ENCODE assay signal across 8 cellular contexts in the genomic region with DNA sequence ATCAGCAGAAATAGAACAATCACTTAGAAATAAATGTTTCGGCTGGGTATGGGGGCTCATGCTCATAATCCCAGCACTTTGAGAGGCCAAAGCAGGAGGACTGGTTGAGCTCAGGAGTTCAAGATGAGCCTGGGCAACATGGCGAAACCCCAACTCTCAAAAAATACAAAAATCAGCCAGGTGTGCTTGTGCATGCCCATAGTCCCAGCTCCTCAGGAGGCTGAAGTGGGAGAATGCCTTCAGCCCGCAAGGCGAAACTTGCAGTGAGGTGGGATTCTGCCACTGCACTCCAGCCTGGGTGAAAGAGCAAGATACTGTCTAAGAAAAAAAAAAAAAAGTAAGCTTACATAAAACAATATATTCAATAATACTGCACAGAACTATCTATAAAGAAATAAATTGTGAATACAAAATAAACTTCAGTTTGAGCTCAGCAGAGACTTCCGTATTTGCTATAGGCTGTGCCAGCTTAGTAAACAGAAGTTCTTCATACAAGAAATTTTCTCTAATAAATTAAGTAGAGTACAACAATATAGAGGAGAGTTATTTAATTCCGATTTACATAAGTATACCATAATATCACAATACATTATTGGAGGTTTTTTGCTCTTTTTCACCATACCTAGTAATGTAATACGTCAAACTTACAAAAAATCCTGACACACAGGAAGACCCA. TPM values are rescaled to one million over a fixed set of nuclear protein-coding genes. Genes with fewer than 3 reads are reported as not detected.
DNase-seq lines count a peak whose midpoint lies in the region; ATAC-seq, FAIRE-seq and TF ChIP-seq lines count a peak whose summit lies in the region.
"Had no signal": no experiment of that assay in that cellular context is flagged by ENCODE, and none has a peak within 500 bp of the region (broad histone marks: within the 10 kb centered on the region; RNA-seq: fewer than 3 reads in every experiment).

No MANE protein-coding gene starts in this region.

- H3K4me3 ChIP-seq in brain microvascular endothelial cell (ENCODE audit: low read depth, low read length) (no peak overlapping the region), sigmoid colon (no peak overlapping the region)

- TF ChIP-seq EP300 in sigmoid colon (IDR thresholded peaks at IDR 0.05) = no peak

- intact Hi-C loops in sigmoid colon (cut with DNase I) = no loop called here

- no peaks in the 10 kb centered on the region for H3K36me3 ChIP-seq in brain microvascular endothelial cell (replicated peaks)
- peaks cover 0 to 4% (median 1%) of the 10 kb centered on the region in 4 donors for H3K36me3 ChIP-seq in sigmoid colon

- 65 to 67% methylated on average over 7 of the region's 7 CpGs for WGBS in sigmoid colon, 2 donors

- no peaks in the 10 kb centered on the region for H3K4me1 ChIP-seq in sigmoid colon

- no peak for TF ChIP-seq CTCF in brain microvascular endothelial cell (IDR thresholded peaks at IDR 0.05; ENCODE audit: low read depth, low read length, missing control alignments)
- TF ChIP-seq CTCF in sigmoid colon (IDR thresholded peaks at IDR 0.05) = no peak

- peak overlapping the region; percentile 85 for H3K27ac ChIP-seq in brain microvascular endothelial cell
- peak overlapping the region; percentile 15 to 30 (median 24) for H3K27ac ChIP-seq in sigmoid colon

- H3K27me3 ChIP-seq in brain microvascular endothelial cell (replicated peaks) = no peaks in the 10 kb centered on the region
- no peaks in the 10 kb centered on the region for H3K27me3 ChIP-seq in sigmoid colon

- FAIRE-seq in GM19239 (lab: Jason Lieb, UNC) = peak; percentile 23

- DNase-seq in GM19239 (ENCODE audit: insufficient read length, low spot score) = no peak
- DNase-seq in brain microvascular endothelial cell = no peak
- DNase-seq in sigmoid colon = no peak
- DNase-seq in NCI-H187 treated with DMSO at 0.1 percent for 48 hours (lab: John Stamatoyannopoulos, UW) = no peak
- DNase-seq in Ammon's horn (ENCODE audit: low spot score) = no peak
- DNase-seq: NK-92 treated with Interleukin-12 subunit alpha and Interleukin-12 subunit beta, amount 100 ng/mL, for 24 hours had no signal

- ATAC-seq in HG03571 (IDR thresholded peaks at IDR 0.05; ENCODE audit: unreplicated experiment) (peak; percentile 8), HG03442 (IDR thresholded peaks at IDR 0.05; ENCODE audit: unreplicated experiment) (no peak)

- no peaks in the 10 kb centered on the region for H3K9me3 ChIP-seq in sigmoid colon

- in situ Hi-C loops in brain microvascular endothelial cell (cut with HindIII; ENCODE audit: low pct_ligation_motif_present, low sequenced_read_pairs) = no loop called here

- TF ChIP-seq POLR2A in sigmoid colon (IDR thresholded peaks at IDR 0.05) = no peak

RNA-seq across cellular contexts. Expression of gene SRBD1, which starts 43.6 kb away (rescaled TPM):
- 10 to 100 TPM; 13.3 to 31.4 (median 17.6) TPM for total RNA-seq in sigmoid colon
- polyA plus RNA-seq in sigmoid colon = 10 to 100 TPM in 1 of 3 donors, 1 to 10 TPM in 2; 9.0 to 16.0 (median 9.8) TPM
